ENCODE assay signal across 25 cellular contexts in the genomic region with DNA sequence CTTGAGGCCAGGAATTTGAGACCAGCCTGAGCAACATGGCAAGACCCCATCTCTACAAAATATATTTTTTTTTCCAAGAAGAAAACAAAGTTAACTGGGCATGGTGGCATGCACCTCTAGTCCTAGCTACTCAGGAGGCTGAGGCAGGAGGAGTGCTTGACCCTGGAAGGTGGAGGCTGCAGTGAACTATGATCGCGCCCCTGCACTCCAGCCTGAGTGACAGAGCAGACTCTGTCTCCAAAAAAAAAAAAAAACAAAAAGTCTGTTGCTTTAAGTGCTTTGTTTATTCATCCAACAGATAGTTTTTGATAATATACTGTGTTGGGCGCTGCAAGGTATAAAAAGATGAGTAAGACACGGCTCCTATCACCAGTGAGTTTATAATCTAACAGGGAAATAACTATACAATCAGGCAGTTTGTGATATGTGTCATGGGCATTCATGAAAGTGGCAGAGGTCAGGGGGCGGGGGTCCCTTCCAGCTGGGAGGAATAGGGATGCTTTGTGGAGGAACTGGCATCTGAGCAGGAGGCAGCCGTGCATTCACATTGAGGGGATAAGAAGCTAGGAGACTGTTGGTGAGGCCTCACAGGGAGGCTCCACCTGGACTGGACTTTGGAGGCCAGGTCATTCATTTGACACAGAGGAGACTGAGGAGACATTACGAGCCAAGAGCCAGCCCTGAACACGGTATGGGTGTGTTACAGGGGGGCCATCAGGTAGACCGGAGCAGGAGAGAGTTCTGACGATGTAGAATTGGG.
DNase-seq lines count a peak whose midpoint lies in the region; ATAC-seq, FAIRE-seq and TF ChIP-seq lines count a peak whose summit lies in the region.
"Had no signal": no experiment of that assay in that cellular context is flagged by ENCODE, and none has a peak within 500 bp of the region (broad histone marks: within the 10 kb centered on the region; RNA-seq: fewer than 3 reads in every experiment).

No MANE protein-coding gene starts in this region.

- intact Hi-C loops in kidney (cut with DNase I): no loop called here

- H3K36me3 ChIP-seq in Peyer's patch: no peaks in the 10 kb centered on the region
- no peaks in the 10 kb centered on the region for H3K36me3 ChIP-seq in kidney (ENCODE audit: control insufficient read depth in 1 of 2, insufficient read depth in 2 of 2, low read length in 2 of 2)
- H3K36me3 ChIP-seq: heart right ventricle, lower lobe of right lung, sigmoid colon had no signal

- H3K27ac Mint-ChIP-seq in osteocyte (ENCODE audit: unreplicated experiment): peak overlapping the region; percentile 97
- H3K27ac Mint-ChIP-seq: activated CD4-positive, alpha-beta memory T cell treated with anti-CD3 and anti-CD28 coated beads for 36 hours; activated naive CD4-positive, alpha-beta T cell treated with anti-CD3 and anti-CD28 coated beads for 36 hours; B cell; CD8-positive, alpha-beta T cell; stimulated activated naive B cell treated with anti-CD40 and anti-IgM and Interleukin-4, amounts not matched to agents 10 μg/mL and 1 μg/mL and 100 μg/mL, for 72 hours; T-helper 17 cell had no signal

- no peaks in the 10 kb centered on the region for H3K9me3 Mint-ChIP-seq in osteocyte (ENCODE audit: unreplicated experiment)
- H3K9me3 Mint-ChIP-seq: activated CD4-positive, alpha-beta memory T cell treated with anti-CD3 and anti-CD28 coated beads for 36 hours; activated naive CD4-positive, alpha-beta T cell treated with anti-CD3 and anti-CD28 coated beads for 36 hours; CD8-positive, alpha-beta T cell; stimulated activated naive B cell treated with anti-CD40 and anti-IgM and Interleukin-4, amounts not matched to agents 10 μg/mL and 1 μg/mL and 100 μg/mL, for 72 hours had no signal

- H3K4me1 Mint-ChIP-seq in osteocyte (ENCODE audit: unreplicated experiment): peaks cover 91% of the 10 kb centered on the region

- no peak overlapping the region for H3K9ac ChIP-seq in kidney (ENCODE audit: low read length in 2 of 2)

- no peaks in the 10 kb centered on the region for H3K36me3 Mint-ChIP-seq in osteocyte (ENCODE audit: unreplicated experiment)
- H3K36me3 Mint-ChIP-seq: activated CD4-positive, alpha-beta memory T cell treated with anti-CD3 and anti-CD28 coated beads for 36 hours; CD8-positive, alpha-beta T cell; stimulated activated naive B cell treated with anti-CD40 and anti-IgM and Interleukin-4, amounts not matched to agents 10 μg/mL and 1 μg/mL and 100 μg/mL, for 72 hours had no signal

- H3K4me3 ChIP-seq in Peyer's patch: peak overlapping the region in 2 of 4 donors; percentile 12 to 26
- H3K4me3 ChIP-seq in kidney (ENCODE audit: low read length in 2 of 2): peak overlapping the region; percentile 42 to 53
- H3K4me3 ChIP-seq: heart right ventricle, lower lobe of right lung, sigmoid colon had no signal

- H3K9me3 ChIP-seq in Peyer's patch (no peaks in the 10 kb centered on the region), kidney (ENCODE audit: control insufficient read depth in 1 of 2, low read length in 2 of 2) (no peaks in the 10 kb centered on the region)
- H3K9me3 ChIP-seq: heart right ventricle, lower lobe of right lung, sigmoid colon had no signal

- FAIRE-seq in A204.1 (lab: Jason Lieb, UNC) (peak; percentile 63), kidney (lab: Jason Lieb, UNC) (no peak)
- FAIRE-seq: frontal cortex, GM18507, H54 had no signal

- no peak for ATAC-seq in GM21723 (IDR thresholded peaks at IDR 0.05; ENCODE audit: unreplicated experiment)
- ATAC-seq: activated CD4-positive, CD25-positive, alpha-beta regulatory T cell treated with anti-CD3 and anti-CD28 coated beads, Interleukin-2, amount 50 U/mL, for 24 hours; CD8-positive, alpha-beta T cell; Right ventricle myocardium inferior; stimulated activated naive B cell treated with anti-CD40 and anti-IgM and Interleukin-4, amounts not matched to agents 10 μg/mL and 1 μg/mL and 100 μg/mL, for 72 hours; T-helper 17 cell had no signal

- TF ChIP-seq CTCF in Peyer's patch (IDR thresholded peaks at IDR 0.05) (no peak), kidney (IDR thresholded peaks at IDR 0.05; ENCODE audit: borderline replicate concordance, extremely low read depth, insufficient read depth) (no peak), osteocyte (IDR thresholded peaks at IDR 0.05) (no peak)

- no peaks in the 10 kb centered on the region for H3K27me3 Mint-ChIP-seq in osteocyte (ENCODE audit: unreplicated experiment)

- DNase-seq in Peyer's patch (peak in 2 of 3 donors; percentile 73 to 75), kidney (no peak), osteocyte (ENCODE audit: extremely low spot score, unreplicated experiment) (no peak), EL (no peak), cerebellar nuclear complex (lab: John Stamatoyannopoulos, UW) (no peak)
- DNase-seq in stimulated activated CD4-positive, alpha-beta T cell treated with anti-CD3 and anti-CD28 coated beads, Interleukin-12 subunit alpha, Interleukin-12 subunit beta, amount 100 ng/mL, for 4 hours: no peak
- DNase-seq: ACHN; activated CD4-positive, alpha-beta memory T cell treated with anti-CD3 and anti-CD28 coated beads for 36 hours; activated naive CD4-positive, alpha-beta T cell treated with anti-CD3 and anti-CD28 coated beads for 36 hours; CD8-positive, alpha-beta T cell; central memory CD4-positive, alpha-beta T cell; heart right ventricle; lower lobe of right lung; NCI-H2029; sigmoid colon; stimulated activated naive B cell treated with anti-CD40 and anti-IgM and Interleukin-4, amounts not matched to agents 10 μg/mL and 1 μg/mL and 100 μg/mL, for 72 hours; T-helper 17 cell had no signal

- H3K4me1 ChIP-seq in Peyer's patch (peaks cover 0 to 55% (median 4%) of the 10 kb centered on the region in 4 donors), kidney (ENCODE audit: control insufficient read depth in 1 of 2, insufficient read depth in 1 of 2, low read depth in 1 of 2, low read length in 2 of 2) (peaks cover 15 to 37% of the 10 kb centered on the region in 2 donors)

- TF ChIP-seq POLR2A in Peyer's patch (IDR thresholded peaks at IDR 0.05): peak in 1 of 2 donors; percentile 40

- no peak overlapping the region for H3K4me3 Mint-ChIP-seq in osteocyte (ENCODE audit: unreplicated experiment)
- H3K4me3 Mint-ChIP-seq: activated CD4-positive, alpha-beta memory T cell treated with anti-CD3 and anti-CD28 coated beads for 36 hours; activated naive CD4-positive, alpha-beta T cell treated with anti-CD3 and anti-CD28 coated beads for 36 hours; B cell; CD8-positive, alpha-beta T cell; stimulated activated naive B cell treated with anti-CD40 and anti-IgM and Interleukin-4, amounts not matched to agents 10 μg/mL and 1 μg/mL and 100 μg/mL, for 72 hours; T-helper 17 cell had no signal

- H3K27me3 ChIP-seq in Peyer's patch: no peaks in the 10 kb centered on the region
- H3K27me3 ChIP-seq: heart right ventricle, sigmoid colon had no signal

- peak overlapping the region in 3 of 4 donors; percentile 76 to 93 (median 86) for H3K27ac ChIP-seq in Peyer's patch
- H3K27ac ChIP-seq in kidney (ENCODE audit: low read depth in 2 of 2, low read length in 2 of 2): peak overlapping the region in 1 of 2 donors; percentile 79
- H3K27ac ChIP-seq: lower lobe of right lung, sigmoid colon had no signal

Comparison
In these comparisons a context has a peak if more than half of its experiments do, and no peak if none do; other contexts are left out.
1. DNase-seq: peak in Peyer's patch (2 of 3); none in kidney (single experiment), osteocyte (single experiment), stimulated activated CD4-positive, alpha-beta T cell treated with anti-CD3 and anti-CD28 coated beads, Interleukin-12 subunit alpha, Interleukin-12 subunit beta, amount 100 ng/mL, for 4 hours (single experiment), EL (single experiment) and cerebellar nuclear complex (0 of 2).